ENCODE assay signal across 3 cellular contexts in the genomic region with DNA sequence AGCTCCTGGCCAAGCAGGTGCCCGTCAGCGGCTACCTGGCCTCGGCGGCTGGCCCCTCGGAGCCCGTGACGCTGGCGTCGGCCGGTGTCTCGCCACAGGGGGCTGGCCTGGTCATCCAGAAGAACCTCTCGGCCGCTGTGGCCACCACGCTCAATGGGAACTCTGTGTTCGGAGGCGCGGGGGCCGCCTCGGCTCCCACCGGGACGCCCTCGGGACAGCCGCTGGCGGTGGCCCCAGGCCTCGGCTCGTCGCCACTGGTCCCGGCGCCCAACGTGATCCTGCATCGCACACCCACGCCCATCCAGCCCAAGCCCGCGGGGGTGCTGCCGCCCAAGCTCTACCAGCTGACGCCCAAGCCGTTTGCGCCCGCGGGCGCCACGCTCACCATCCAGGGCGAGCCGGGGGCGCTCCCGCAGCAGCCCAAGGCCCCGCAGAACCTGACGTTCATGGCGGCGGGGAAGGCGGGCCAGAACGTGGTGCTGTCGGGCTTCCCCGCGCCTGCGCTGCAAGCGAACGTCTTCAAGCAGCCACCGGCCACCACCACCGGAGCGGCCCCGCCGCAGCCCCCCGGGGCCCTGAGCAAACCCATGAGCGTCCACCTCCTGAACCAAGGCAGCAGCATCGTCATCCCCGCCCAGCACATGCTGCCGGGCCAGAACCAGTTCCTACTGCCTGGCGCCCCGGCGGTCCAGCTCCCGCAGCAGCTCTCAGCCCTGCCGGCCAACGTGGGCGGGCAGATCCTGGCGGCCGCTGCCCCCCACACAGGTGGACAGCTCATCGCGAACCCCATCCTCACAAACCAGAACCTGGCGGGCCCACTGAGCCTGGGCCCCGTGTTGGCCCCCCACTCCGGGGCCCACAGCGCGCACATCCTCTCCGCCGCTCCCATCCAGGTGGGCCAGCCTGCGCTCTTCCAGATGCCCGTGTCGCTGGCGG.
TF ChIP-seq lines count a peak whose summit lies in the region.

No MANE protein-coding gene starts in this region.

TF ChIP-seq in IMR-90, 13 proteins besides CTCF, POLR2A, EP300 and RAD21:
- no peak for TF ChIP-seq BHLHE40 (IDR thresholded peaks at IDR 0.05; ENCODE audit: low read depth, low read length)

TF ChIP-seq in GM12878, 131 proteins besides CTCF, POLR2A, EP300 and RAD21:
- TF ChIP-seq RELA (IDR thresholded peaks at IDR 0.05; ENCODE audit: borderline replicate concordance, partially characterized antibody) = no peak
- TF ChIP-seq NBN (IDR thresholded peaks at IDR 0.05) = no peak
- TF ChIP-seq NR2F1 (conservative IDR thresholded peaks at IDR 0.05) = no peak
- no peak for TF ChIP-seq CHD1 (IDR thresholded peaks at IDR 0.05; ENCODE audit: low read depth, low read length)
- TF ChIP-seq NR2C1 (IDR thresholded peaks at IDR 0.05) = no peak
- TF ChIP-seq, protein P1, sequence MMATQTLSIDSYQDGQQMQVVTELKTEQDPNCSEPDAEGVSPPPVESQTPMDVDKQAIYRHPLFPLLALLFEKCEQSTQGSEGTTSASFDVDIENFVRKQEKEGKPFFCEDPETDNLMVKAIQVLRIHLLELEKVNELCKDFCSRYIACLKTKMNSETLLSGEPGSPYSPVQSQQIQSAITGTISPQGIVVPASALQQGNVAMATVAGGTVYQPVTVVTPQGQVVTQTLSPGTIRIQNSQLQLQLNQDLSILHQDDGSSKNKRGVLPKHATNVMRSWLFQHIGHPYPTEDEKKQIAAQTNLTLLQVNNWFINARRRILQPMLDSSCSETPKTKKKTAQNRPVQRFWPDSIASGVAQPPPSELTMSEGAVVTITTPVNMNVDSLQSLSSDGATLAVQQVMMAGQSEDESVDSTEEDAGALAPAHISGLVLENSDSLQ (IDR thresholded peaks at IDR 0.05) = no peak
- TF ChIP-seq ZSCAN29 (IDR thresholded peaks at IDR 0.05) = no peak
- no peak for TF ChIP-seq EGR1 (IDR thresholded peaks at IDR 0.05; ENCODE audit: borderline replicate concordance in 1 of 2, low read depth in 2 of 2, low read length in 2 of 2)
- no peak for TF ChIP-seq BCL11A (IDR thresholded peaks at IDR 0.05; ENCODE audit: low read depth, low read length)
- no peak for TF ChIP-seq RCOR1 (conservative IDR thresholded peaks at IDR 0.05; ENCODE audit: low read depth, low read length)
- no peak for TF ChIP-seq NRF1 (conservative IDR thresholded peaks at IDR 0.05; ENCODE audit: low read depth, low read length)
- TF ChIP-seq RB1 (IDR thresholded peaks at IDR 0.05; ENCODE audit: borderline replicate concordance) = no peak
- no peak for TF ChIP-seq HCFC1 (IDR thresholded peaks at IDR 0.05; ENCODE audit: low read length)
- TF ChIP-seq RBBP5 (conservative IDR thresholded peaks at IDR 0.05) = no peak
- no peak for TF ChIP-seq CHD4 (IDR thresholded peaks at IDR 0.05)
- no peak for TF ChIP-seq IKZF1 (conservative IDR thresholded peaks at IDR 0.05)
- no peak for TF ChIP-seq NKRF (conservative IDR thresholded peaks at IDR 0.05)
- TF ChIP-seq ZBTB40 (IDR thresholded peaks at IDR 0.05; ENCODE audit: borderline replicate concordance) = no peak
- TF ChIP-seq ZNF207 (IDR thresholded peaks at IDR 0.05; ENCODE audit: borderline replicate concordance) = no peak

TF ChIP-seq in HepG2, 621 proteins besides CTCF, POLR2A, EP300 and RAD21:
- no peak for TF ChIP-seq ZSCAN29 (CRISPR knock-in tag; conservative IDR thresholded peaks at IDR 0.05)
- peak; percentile 72 for TF ChIP-seq AGO2 (optimal IDR thresholded peaks at IDR 0.05; ENCODE audit: low read depth, low read length)
